In genomic region chr11:65445604-65446445, GRCh38 we compare ENCODE assay signal across 8 cellular contexts. TPM values are rescaled to one million over a fixed set of nuclear protein-coding genes. Genes with fewer than 3 reads are reported as not detected.
DNase-seq lines count a peak whose midpoint lies in the region; ATAC-seq, FAIRE-seq and TF ChIP-seq lines count a peak whose summit lies in the region.

No MANE protein-coding gene starts in this region.

- H3K56ac ChIP-seq in H9 (ENCODE audit: insufficient read length, low read depth, low read length) = no peak overlapping the region

- H4K8ac ChIP-seq in H9 (replicated peaks; ENCODE audit: insufficient read length, low read depth, low read length) = no peak overlapping the region

- peaks cover 2 to 4% (median 3%) of the 10 kb centered on the region in 3 experiments; a peak in 5 of 7 replicates for H3K36me3 Mint-ChIP-seq in H9 (ENCODE audit: insufficient read depth in 1 of 3, low read depth in 3 of 3)

- H3K4me1 Mint-ChIP-seq in H9 = peaks cover 10 to 15% of the 10 kb centered on the region in 2 experiments

- FAIRE-seq in small intestine (lab: Jason Lieb, UNC) = no peak

- H2AFZ ChIP-seq in H9 (ENCODE audit: low read length) = no peak overlapping the region

- H3K9me3 ChIP-seq in H9 (ENCODE audit: control insufficient read depth, low read depth, low read length) (no peaks in the 10 kb centered on the region), small intestine (ENCODE audit: control insufficient read depth, low read depth) (no peaks in the 10 kb centered on the region)

- H2BK120ac ChIP-seq in H9 (ENCODE audit: low read depth, low read length, poor library complexity, severe bottlenecking) = no peak overlapping the region

- no peaks in the 10 kb centered on the region for H3K27me3 ChIP-seq in H9 (ENCODE audit: insufficient read depth, low read length)
- H3K27me3 ChIP-seq in small intestine (ENCODE audit: control insufficient read depth in 2 of 2, insufficient read depth in 2 of 2, low read length in 2 of 2) = no peaks in the 10 kb centered on the region
- H3K27me3 ChIP-seq in H7 (ENCODE audit: control insufficient read depth, insufficient read depth, low read length) = no peaks in the 10 kb centered on the region

- no peaks in the 10 kb centered on the region for H3K79me2 ChIP-seq in H9 (ENCODE audit: insufficient read depth, low read length)

- no peak overlapping the region for H3K4me3 ChIP-seq in small intestine (ENCODE audit: low read depth in 1 of 2, low read length in 2 of 2)
- no peak overlapping the region for H3K4me3 ChIP-seq in H7 (ENCODE audit: insufficient read depth, low read depth, low read length)

- WGBS in H9 (ENCODE audit: extremely low coverage, insufficient read length, low lambda C conversion rate) = no CpG with 5 or more reads among the region's 11 CpGs
- 75 to 84% (median 79%) methylated on average over 11 of the region's 11 CpGs for WGBS in small intestine, 3 donors

- H3K23ac ChIP-seq in H9 (ENCODE audit: insufficient read length, low read depth, low read length) = no peak overlapping the region

- no peak overlapping the region for H2BK15ac ChIP-seq in H9 (ENCODE audit: low read depth, low read length)

- H3K27ac Mint-ChIP-seq in H9 = no peak overlapping the region

- 0 out of 2 replicates have a peak overlapping the region, but pooled peaks have one; percentile 22 for H3K14ac ChIP-seq in H9 (ENCODE audit: insufficient read depth, low read length)

- no peaks in the 10 kb centered on the region for H3K23me2 ChIP-seq in H9 (ENCODE audit: insufficient read length, low read depth, low read length, poor library complexity, severe bottlenecking)

- no peak overlapping the region for H4K91ac ChIP-seq in H9 (ENCODE audit: insufficient read length, low read depth, low read length)

- no peak overlapping the region for H3K4ac ChIP-seq in H9 (ENCODE audit: low read depth, low read length)

- peaks cover 33% of the 10 kb centered on the region for H3K27me3 Mint-ChIP-seq in H9 (ENCODE audit: low read depth)

- no peak overlapping the region for H2AK5ac ChIP-seq in H9 (ENCODE audit: insufficient read length, low read length)

- intact Hi-C loops in Right ventricle myocardium superior (cut with DNase I) = no loop called here

- H3K79me1 ChIP-seq in H9 (ENCODE audit: insufficient read depth, low read depth, low read length, poor library complexity, severe bottlenecking) = no peaks in the 10 kb centered on the region

- H3K4me1 ChIP-seq in H9 (ENCODE audit: insufficient read depth, low read length) = no peaks in the 10 kb centered on the region
- H3K4me1 ChIP-seq in small intestine (ENCODE audit: control insufficient read depth in 2 of 2, insufficient read depth in 1 of 2, low read depth in 1 of 2, low read length in 1 of 2) = no peaks in the 10 kb centered on the region

- H4K5ac ChIP-seq in H9 (ENCODE audit: insufficient read length, low read depth, low read length) = no peak overlapping the region

- no peak overlapping the region for H3K9ac ChIP-seq in H9 (ENCODE audit: extremely low read depth, insufficient read length, low read length)

- no peak overlapping the region for H3K4me2 ChIP-seq in H9 (ENCODE audit: insufficient read depth, insufficient read length, low read length)

- H3K9me3 Mint-ChIP-seq in H9 = peaks cover 13 to 15% of the 10 kb centered on the region in 2 experiments

- TF ChIP-seq CTCF in H9 (conservative IDR thresholded peaks at IDR 0.05) = no peak
- TF ChIP-seq CTCF in VCaP (conservative IDR thresholded peaks at IDR 0.05) = no peak

- H3T11ph ChIP-seq in H9 (ENCODE audit: low read length) = no peak overlapping the region

- no peak overlapping the region for H2BK20ac ChIP-seq in H9 (ENCODE audit: low read depth, low read length, poor library complexity, severe bottlenecking)

- no peaks in the 10 kb centered on the region for H4K20me1 ChIP-seq in H9 (ENCODE audit: control insufficient read depth, insufficient read depth, insufficient read length)

- no peak overlapping the region for H3K4me3 Mint-ChIP-seq in H9

- no peaks in the 10 kb centered on the region for H3K36me3 ChIP-seq in small intestine (ENCODE audit: control insufficient read depth in 2 of 2, insufficient read depth in 2 of 2, low read length in 2 of 2)
- peaks cover 4% of the 10 kb centered on the region for H3K36me3 ChIP-seq in H7 (replicated peaks; ENCODE audit: control insufficient read depth, insufficient read depth, low read length)

- H3K18ac ChIP-seq in H9 (ENCODE audit: insufficient read length, low read depth, low read length) = no peak overlapping the region

- H2BK5ac ChIP-seq in H9 (ENCODE audit: insufficient read length, low read length) = no peak overlapping the region

- H2BK12ac ChIP-seq in H9 (ENCODE audit: insufficient read length, low read depth, low read length) = no peak overlapping the region

- ATAC-seq in Right ventricle myocardium superior (ENCODE audit: poor library complexity) (peak; percentile 10), HG03280 (IDR thresholded peaks at IDR 0.05; ENCODE audit: unreplicated experiment) (no peak), GM18517 (IDR thresholded peaks at IDR 0.05; ENCODE audit: unreplicated experiment) (no peak)

- no peak for DNase-seq in H9
- DNase-seq in Right ventricle myocardium superior = no peak
- DNase-seq in small intestine = peak; percentile 24
- no peak for DNase-seq in H7
- no peak for DNase-seq in 8988T

- H3K27ac ChIP-seq in H9 (ENCODE audit: insufficient read length, low read depth, low read length) (no peak overlapping the region), VCaP (peak overlapping the region; percentile 65), small intestine (ENCODE audit: low read depth in 1 of 2, low read length in 1 of 2) (peak overlapping the region; percentile 17 to 51)

RNA-seq across cellular contexts. Expression of gene NEAT1, which starts 23.2 kb away (rescaled TPM):
- total RNA-seq in H9 (2021) = 11.1 and 12.7 TPM in 2 replicates
- 451 TPM for total RNA-seq in Right ventricle myocardium superior
- 1,000 to 10,000 TPM in 1 of 3 donors, 100 to 1,000 TPM in 2; 256 to 3,420 (median 665) TPM for polyA plus RNA-seq in small intestine
- total RNA-seq in H7 (2014; rRNA removed; shearing (Covaris generic)) = 6.4 and 10.6 TPM in 2 replicates

RNA-seq across cellular contexts. Expression of gene MALAT1, which starts 53.0 kb away (rescaled TPM):
- total RNA-seq in H9 (2021) (1,700 and 1,934 TPM in 2 replicates), Right ventricle myocardium superior (5,573 TPM)
- 100 to 1,000 TPM; 155 to 454 (median 159) TPM for polyA plus RNA-seq in small intestine
- total RNA-seq in H7 (2014; rRNA removed; shearing (Covaris generic)) = 456 and 1,088 TPM in 2 replicates

RNA-seq across cellular contexts. Expression of gene FRMD8, which starts 59.4 kb away (rescaled TPM):
- total RNA-seq in H9 (2021) (19.0 and 22.7 TPM in 2 replicates), Right ventricle myocardium superior (8.6 TPM)
- polyA plus RNA-seq in small intestine = 10 to 100 TPM; 24.4 to 31.1 (median 27.7) TPM
- 24.5 and 37.1 TPM in 2 replicates for total RNA-seq in H7 (2014; rRNA removed; shearing (Covaris generic))

Comparison
In these comparisons a context has a peak if more than half of its experiments do, and no peak if none do; other contexts are left out.
1. RNA of gene NEAT1, which starts 23.2 kb away (total RNA-seq): 451 TPM in Right ventricle myocardium superior (single experiment); 11.1 to 12.7 TPM in H9 and 6.4 to 10.6 TPM in H7; every median in the first group is over 10 times any median in the second.